22 cellular contexts compared by ENCODE assay signal in the genomic region with DNA sequence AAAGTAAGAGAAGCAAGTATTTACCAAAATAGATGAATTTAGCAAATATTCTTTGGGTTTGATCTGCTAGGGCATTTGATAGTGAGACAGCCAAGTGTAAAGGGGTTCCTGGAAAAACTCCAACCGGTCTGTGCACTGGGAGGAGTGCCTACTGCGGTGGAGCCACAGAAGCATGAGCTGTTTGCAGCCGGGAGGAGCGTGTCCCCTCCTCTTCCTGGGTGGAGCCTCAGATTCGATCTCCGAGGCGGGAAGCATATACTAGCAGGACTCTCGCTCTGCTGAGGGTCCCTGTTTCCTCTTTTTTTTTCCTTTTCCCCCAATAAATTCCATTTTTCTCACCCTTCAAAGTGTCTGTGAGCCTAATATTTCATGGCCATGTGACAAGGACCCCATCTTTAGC. TPM values are rescaled to one million over a fixed set of nuclear protein-coding genes. Genes with fewer than 3 reads are reported as not detected.
DNase-seq lines count a peak whose midpoint lies in the region; ATAC-seq, FAIRE-seq and TF ChIP-seq lines count a peak whose summit lies in the region.
"Had no signal": no experiment of that assay in that cellular context is flagged by ENCODE, and none has a peak within 500 bp of the region (broad histone marks: within the 10 kb centered on the region; RNA-seq: fewer than 3 reads in every experiment).

No MANE protein-coding gene starts in this region.

- H4K20me1 ChIP-seq in HepG2 (ENCODE audit: insufficient read depth, low read length) (no peaks in the 10 kb centered on the region), OCI-LY1 (ENCODE audit: insufficient read depth, low read length) (no peaks in the 10 kb centered on the region)

- H3K9me3 ChIP-seq in HepG2 (ENCODE audit: low read length) (no peaks in the 10 kb centered on the region), right lobe of liver (no peaks in the 10 kb centered on the region), OCI-LY1 (ENCODE audit: low read length) (no peaks in the 10 kb centered on the region)
- H3K9me3 ChIP-seq: A549, MG63 had no signal

- intact Hi-C loops in HepG2 (cut with micrococcal nuclease; ENCODE audit: unreplicated experiment): no loop called here
- intact Hi-C loops in right lobe of liver (cut with DNase I): no loop called here

- POLR2A ChIA-PET in HepG2 (lab: Yijun Ruan, JAX): no interaction called here
- POLR2A ChIA-PET in WTC11 (lab: Charles Lee): no interaction called here

- H3K4me3 ChIP-seq in HepG2 (replicated peaks in 1 of 3; ENCODE audit: insufficient read depth in 1 of 3, low read depth in 2 of 3, low read length in 3 of 3): no peak overlapping the region; a peak in 1 of 6 replicates
- H3K4me3 ChIP-seq in right lobe of liver: no peak overlapping the region
- no peak overlapping the region for H3K4me3 ChIP-seq in OCI-LY1 (ENCODE audit: low read depth, low read length, poor library complexity, severe bottlenecking)
- H3K4me3 ChIP-seq: A549, MG63 had no signal

- WGBS in HepG2 (ENCODE audit: low lambda C conversion rate): 36% methylated on average over 8 of the region's 8 CpGs
- 86% methylated on average over 6 of the region's 8 CpGs for WGBS in right lobe of liver (ENCODE audit: insufficient coverage, low coverage, low lambda C conversion rate, missing lambda C conversion rate)

- H3K27me3 Mint-ChIP-seq in WTC11 (ENCODE audit: low read depth): no peaks in the 10 kb centered on the region; the same call in 1 of the 2 replicates

- no TSS peak for BruUV-seq in HepG2 (replicated peaks; lab: Mats Ljungman, UMichigan)

- CTCF ChIA-PET in HepG2 (lab: Yijun Ruan, JAX; ENCODE audit: low intra/inter-chr PET ratio, low total read pairs) (no interaction called here), WTC11 (lab: Charles Lee) (no interaction called here)

- H3K9ac ChIP-seq in HepG2 (ENCODE audit: insufficient read depth, low read depth, low read length): no peak overlapping the region
- no peak overlapping the region for H3K9ac ChIP-seq in OCI-LY1 (ENCODE audit: low read length)

- H3K36me3 ChIP-seq in HepG2 (replicated peaks in 1 of 2; ENCODE audit: control insufficient read depth in 1 of 2, insufficient read depth in 2 of 2, low read length in 2 of 2): no peaks in the 10 kb centered on the region
- no peaks in the 10 kb centered on the region for H3K36me3 ChIP-seq in right lobe of liver
- H3K36me3 ChIP-seq in OCI-LY1 (ENCODE audit: insufficient read depth, low read length): no peaks in the 10 kb centered on the region
- H3K36me3 ChIP-seq: MG63 had no signal

- TF ChIP-seq POLR2A in HepG2 (IDR thresholded peaks at IDR 0.05; ENCODE audit: insufficient read depth in 1 of 2, low read depth in 2 of 2, low read length in 2 of 2): no peak
- no peak for TF ChIP-seq POLR2A in right lobe of liver (IDR thresholded peaks at IDR 0.05)

- TF ChIP-seq EP300 in HepG2 (IDR thresholded peaks at IDR 0.05; ENCODE audit: low read depth in 2 of 2, low read length in 2 of 2) (no peak), HepG2 (CRISPR knock-in tag; IDR thresholded peaks at IDR 0.05; ENCODE audit: borderline replicate concordance) (no peak)

- no peak for TF ChIP-seq RAD21 in HepG2 (CRISPR knock-in tag; IDR thresholded peaks at IDR 0.05)

- no peaks in the 10 kb centered on the region; a peak in 1 of 5 replicates for H3K27me3 ChIP-seq in HepG2 (ENCODE audit: control insufficient read depth in 1 of 2, insufficient read depth in 2 of 2, low read length in 2 of 2)
- no peaks in the 10 kb centered on the region for H3K27me3 ChIP-seq in right lobe of liver
- H3K27me3 ChIP-seq in OCI-LY1 (ENCODE audit: insufficient read depth, low read length): 0 out of 2 replicates have a peak, but pooled peaks cover 4% of the 10 kb centered on the region
- H3K27me3 ChIP-seq: MG63 had no signal

- no peaks in the 10 kb centered on the region for H3K9me2 ChIP-seq in OCI-LY1 (ENCODE audit: low read depth, low read length)

- H3K4me1 Mint-ChIP-seq in WTC11: no peaks in the 10 kb centered on the region

- TF ChIP-seq CTCF in HepG2 (CRISPR knock-in tag; IDR thresholded peaks at IDR 0.05) (no peak), right lobe of liver (IDR thresholded peaks at IDR 0.05) (no peak), OCI-LY1 (IDR thresholded peaks at IDR 0.05; ENCODE audit: low read length) (no peak), WTC11 (IDR thresholded peaks at IDR 0.05) (no peak)

- H2AFZ ChIP-seq in HepG2 (ENCODE audit: low read length): no peak overlapping the region
- H2AFZ ChIP-seq in OCI-LY1 (ENCODE audit: low read length): peak overlapping the region; percentile 27

- H3K27ac Mint-ChIP-seq in WTC11: no peak overlapping the region
- H3K27ac Mint-ChIP-seq: CD8-positive, alpha-beta memory T cell had no signal

- no peak overlapping the region for H3K4me3 Mint-ChIP-seq in WTC11
- H3K4me3 Mint-ChIP-seq: CD8-positive, alpha-beta memory T cell had no signal

- in situ Hi-C loops in HepG2 (cut with HindIII; ENCODE audit: extremely low pct_ligation_motif_present, low pct_unique_long_range_greater_than_20kb): no loop called here

- H3K79me2 ChIP-seq in HepG2 (ENCODE audit: insufficient read depth, low read length) (no peaks in the 10 kb centered on the region), OCI-LY1 (ENCODE audit: insufficient read depth, low read length) (no peaks in the 10 kb centered on the region)

- 0 out of 3 replicates have a peak, but pooled peaks have one; percentile 25 for ATAC-seq in HepG2
- no peak for ATAC-seq in right lobe of liver
- peak; percentile 70 for ATAC-seq in WTC11
- no peak for ATAC-seq in HG02759 (IDR thresholded peaks at IDR 0.05; ENCODE audit: unreplicated experiment)
- ATAC-seq: A549 had no signal

- no peaks in the 10 kb centered on the region for H3K36me3 Mint-ChIP-seq in WTC11
- H3K36me3 Mint-ChIP-seq: CD8-positive, alpha-beta memory T cell had no signal

- H3K4me1 ChIP-seq in HepG2 (ENCODE audit: insufficient read depth, low read length): peaks cover 14% of the 10 kb centered on the region
- H3K4me1 ChIP-seq in right lobe of liver: peaks cover 0 to 10% (median 0%) of the 10 kb centered on the region in 4 donors
- peaks cover 4% of the 10 kb centered on the region for H3K4me1 ChIP-seq in OCI-LY1 (ENCODE audit: insufficient read depth, low read length, severe bottlenecking)

- DNase-seq in HepG2 (ENCODE audit: low spot score): no peak
- DNase-seq in right lobe of liver: no peak
- no peak for DNase-seq in WTC11 (ENCODE audit: low spot score)
- no peak for DNase-seq in retina
- DNase-seq in kidney tubule cell (ENCODE audit: low spot score): no peak
- DNase-seq: C1 segment of cervical spinal cord; CD8-positive, alpha-beta memory T cell; GOT3; Karpas-422; MG63; NCI-H1105 treated with DMSO at 0.1 percent for 48 hours; NCI-H1694; NCI-H2081 treated with DMSO at 0.1 percent for 48 hours; NCI-H510A; NCI-H82; Right ventricle myocardium superior had no signal

- no peak for FAIRE-seq in HepG2 (lab: Jason Lieb, UNC)
- FAIRE-seq: A549, D721Med, GM12892, GM18507 had no signal

- H3K27ac ChIP-seq in HepG2 (ENCODE audit: extremely low read length, insufficient read depth, low read length) (no peak overlapping the region), right lobe of liver (no peak overlapping the region), OCI-LY1 (ENCODE audit: low read depth, low read length, poor library complexity, severe bottlenecking) (no peak overlapping the region)

- H3K4me2 ChIP-seq in HepG2 (ENCODE audit: low read depth, low read length) (no peak overlapping the region), OCI-LY1 (ENCODE audit: low read length) (peak overlapping the region; percentile 42)
- H3K4me2 ChIP-seq: A549 had no signal

- peaks cover 17% of the 10 kb centered on the region; the same call in 1 of the 2 replicates for H3K9me3 Mint-ChIP-seq in WTC11
- H3K9me3 Mint-ChIP-seq: CD8-positive, alpha-beta memory T cell had no signal

- H3F3A ChIP-seq in OCI-LY1 (ENCODE audit: insufficient read depth, low read length): no peaks in the 10 kb centered on the region

TF ChIP-seq in HepG2, 621 proteins besides CTCF, POLR2A, EP300 and RAD21 (continues in another document):
- TF ChIP-seq ZFP36 (IDR thresholded peaks at IDR 0.05; ENCODE audit: borderline replicate concordance, low read depth, low read length, partially characterized antibody): no peak

TF ChIP-seq in WTC11, 78 proteins besides CTCF, POLR2A, EP300 and RAD21 (continues in another document):
- TF ChIP-seq NR3C1 (CRISPR knock-in tag; conservative IDR thresholded peaks at IDR 0.05; ENCODE audit: low read depth): no peak
- TF ChIP-seq, protein P1, sequence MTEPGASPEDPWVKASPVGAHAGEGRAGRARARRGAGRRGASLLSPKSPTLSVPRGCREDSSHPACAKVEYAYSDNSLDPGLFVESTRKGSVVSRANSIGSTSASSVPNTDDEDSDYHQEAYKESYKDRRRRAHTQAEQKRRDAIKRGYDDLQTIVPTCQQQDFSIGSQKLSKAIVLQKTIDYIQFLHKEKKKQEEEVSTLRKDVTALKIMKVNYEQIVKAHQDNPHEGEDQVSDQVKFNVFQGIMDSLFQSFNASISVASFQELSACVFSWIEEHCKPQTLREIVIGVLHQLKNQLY (CRISPR knock-in tag; IDR thresholded peaks at IDR 0.05): no peak

RNA-seq across cellular contexts. Expression of a gene that starts 45.1 kb away (rescaled TPM):
- total RNA-seq in HepG2 (2016; rRNA removed; fragmentation: Illumina TruSeq; extraction: Trizol) (23.3 and 31.5 TPM in 2 replicates), right lobe of liver (10 to 100 TPM; 32.9 to 45.2 (median 37.2) TPM), WTC11 (2021) (9.4 to 12.8 TPM (median 11.6 TPM) in 3 replicates)
- total RNA-seq in HepG2 (2016; cell fraction: cytosol; rRNA removed; fragmentation: Illumina TruSeq; extraction: Trizol; ENCODE audit: low read depth): 6.7 and 9.1 TPM in 2 replicates
- 22.2 and 30.9 TPM in 2 replicates for total RNA-seq in HepG2 (2016; cell fraction: insoluble cytoplasmic fraction; rRNA removed; fragmentation: Illumina TruSeq; extraction: Trizol)
- total RNA-seq in HepG2 (2016; cell fraction: membrane; rRNA removed; fragmentation: Illumina TruSeq; extraction: Trizol): 13.5 and 13.7 TPM in 2 replicates
- total RNA-seq in HepG2 (2016; cell fraction: nucleus; rRNA removed; fragmentation: Illumina TruSeq; extraction: Trizol): 41.6 and 49.0 TPM in 2 replicates
- polyA plus RNA-seq in HepG2 (2011; rRNA removed): 20.4 and 21.8 TPM in 2 replicates
- 12.9 and 19.5 TPM in 2 replicates for polyA plus RNA-seq in HepG2 (2011; cell fraction: cytosol; rRNA removed)
- polyA plus RNA-seq in HepG2 (2011; cell fraction: nucleus; rRNA removed): 10.0 and 10.1 TPM in 2 replicates
- 29.8 and 37.6 TPM in 2 replicates for polyA plus RNA-seq in HepG2 (2012)
- 1.00 and 1.2 TPM in 2 replicates for polyA plus RNA-seq in HepG2 (2016; cell fraction: cytosol; fragmentation: Illumina TruSeq; extraction: Trizol; ENCODE audit: low read depth)
- 12.2 TPM in 2 replicates for polyA plus RNA-seq in HepG2 (2016; cell fraction: insoluble cytoplasmic fraction; fragmentation: Illumina TruSeq; extraction: Trizol; ENCODE audit: low read depth)
- 2.8 and 2.9 TPM in 2 replicates for polyA plus RNA-seq in HepG2 (2016; cell fraction: membrane; fragmentation: Illumina TruSeq; extraction: Trizol; ENCODE audit: low read depth)
- polyA plus RNA-seq in HepG2 (2016; cell fraction: nucleus; fragmentation: Illumina TruSeq; extraction: Trizol; ENCODE audit: insufficient read depth, low read depth): 21.5 and 22.5 TPM in 2 replicates
- 90.9 and 232 TPM in 2 replicates for polyA minus RNA-seq in HepG2 (2011; rRNA and poly(A)+ RNA removed; ENCODE audit: low replicate concordance)
- polyA minus RNA-seq in HepG2 (2011; cell fraction: cytosol; rRNA and poly(A)+ RNA removed): 55.1 and 63.9 TPM in 2 replicates
- 75.3 and 92.4 TPM in 2 replicates for polyA minus RNA-seq in HepG2 (2011; cell fraction: nucleus; rRNA and poly(A)+ RNA removed)
- polyA plus RNA-seq: CD8-positive, alpha-beta memory T cell had no signal

Comparison
In these comparisons a context has a peak if more than half of its experiments do, and no peak if none do; other contexts are left out.
1. ATAC-seq: peak in HepG2 (single experiment) and WTC11 (single experiment); none in right lobe of liver (0 of 4) and HG02759 (single experiment).